In genomic region chr4:132276989-132277388, GRCh38 we compare ENCODE assay signal across 6 cellular contexts.
"Had no signal": no experiment of that assay in that cellular context is flagged by ENCODE, and none has a peak within 500 bp of the region (broad histone marks: within the 10 kb centered on the region; RNA-seq: fewer than 3 reads in every experiment).

No MANE protein-coding gene starts in this region.

- DNase-seq: IMR-90, KBM-7, KG1 had no signal

- H3K27ac ChIP-seq: HL-60, KMS-11 had no signal

- FAIRE-seq: HTR-8/SVneo had no signal

- H3K4me2 ChIP-seq: KMS-11 had no signal

- H3K9ac ChIP-seq: KMS-11 had no signal
